In genomic region chr12:110338754-110339153, GRCh38 we compare ENCODE assay signal across 9 cellular contexts. TPM values are rescaled to one million over a fixed set of nuclear protein-coding genes. Genes with fewer than 3 reads are reported as not detected.
DNase-seq lines count a peak whose midpoint lies in the region; ATAC-seq and TF ChIP-seq lines count a peak whose summit lies in the region.
"Had no signal": no experiment of that assay in that cellular context is flagged by ENCODE, and none has a peak within 500 bp of the region (broad histone marks: within the 10 kb centered on the region; RNA-seq: fewer than 3 reads in every experiment).

No MANE protein-coding gene starts in this region.

- H3K9me2 ChIP-seq in SK-N-SH: no peaks in the 10 kb centered on the region

- H3K27me3 ChIP-seq in BE2C: no peaks in the 10 kb centered on the region
- H3K27me3 ChIP-seq in SK-N-SH (ENCODE audit: insufficient read depth): no peaks in the 10 kb centered on the region
- no peaks in the 10 kb centered on the region for H3K27me3 ChIP-seq in sigmoid colon

- TF ChIP-seq EP300 in SK-N-SH (IDR thresholded peaks at IDR 0.05; ENCODE audit: borderline replicate concordance in 1 of 2, low read depth in 1 of 2, low read length in 1 of 2): no peak
- no peak for TF ChIP-seq EP300 in sigmoid colon (IDR thresholded peaks at IDR 0.05)

- POLR2A ChIA-PET in SK-N-SH (lab: Yijun Ruan, JAX): no interaction called here

- H3K9me3 ChIP-seq in BE2C (no peaks in the 10 kb centered on the region), SK-N-SH (no peaks in the 10 kb centered on the region), sigmoid colon (no peaks in the 10 kb centered on the region)

- no peak overlapping the region for H3K9ac ChIP-seq in SK-N-SH

- H3K4me1 ChIP-seq in BE2C: no peaks in the 10 kb centered on the region
- 0 out of 4 replicates have a peak, but pooled peaks cover 0 to 7% of the 10 kb centered on the region in 2 experiments for H3K4me1 ChIP-seq in SK-N-SH (ENCODE audit: control insufficient read depth in 1 of 2, insufficient read depth in 2 of 2, low read depth in 1 of 2, low read length in 1 of 2)
- H3K4me1 ChIP-seq in sigmoid colon: peaks cover 0 to 10% (median 0%) of the 10 kb centered on the region in 4 donors

- peaks cover 10% of the 10 kb centered on the region for H3F3A ChIP-seq in SK-N-SH (replicated peaks; ENCODE audit: insufficient read depth)

- peaks cover 50% of the 10 kb centered on the region for H3K79me2 ChIP-seq in SK-N-SH (ENCODE audit: insufficient read depth)

- H3K36me3 ChIP-seq in BE2C (peaks cover 100% of the 10 kb centered on the region), SK-N-SH (replicated peaks in 1 of 2; ENCODE audit: control insufficient read depth in 1 of 2, insufficient read depth in 2 of 2, low read length in 1 of 2) (peaks cover 87 to 95% of the 10 kb centered on the region in 2 experiments), sigmoid colon (peaks cover 38 to 100% (median 83%) of the 10 kb centered on the region in 4 donors)

- no peak for ATAC-seq in HG03025 (IDR thresholded peaks at IDR 0.05; ENCODE audit: low FRiP score, unreplicated experiment)

- H3K4me3 ChIP-seq in BE2C (ENCODE audit: low read depth, low read length) (no peak overlapping the region), SK-N-SH (ENCODE audit: low read depth in 2 of 2, low read length in 1 of 2) (no peak overlapping the region), sigmoid colon (no peak overlapping the region)
- H3K4me3 ChIP-seq: smooth muscle cell had no signal

- peak; percentile 31 for DNase-seq in BE2C
- DNase-seq in SK-N-SH: peak; percentile 32
- peak; percentile 22 for DNase-seq in iPS-NIHi11 (ENCODE audit: low spot score)
- no peak for DNase-seq in HUDEP-2 (lab: John Stamatoyannopoulos, UW; ENCODE audit: unreplicated experiment in 76 of 76)
- DNase-seq in sigmoid colon: no peak
- DNase-seq in superior temporal gyrus (ENCODE audit: extremely low spot score): no peak

- H3K4me2 ChIP-seq in SK-N-SH: no peak overlapping the region
- H3K4me2 ChIP-seq: smooth muscle cell had no signal

- peak; percentile 29; the same call in 1 of the 2 replicates for TF ChIP-seq RAD21 in SK-N-SH (IDR thresholded peaks at IDR 0.05; ENCODE audit: low read length)

- intact Hi-C loops in sigmoid colon (cut with DNase I): no loop called here

- CTCF ChIA-PET in SK-N-SH (lab: Yijun Ruan, JAX): interaction anchor here (0.6 to 0.8 kb wide), 2 partner anchors 10 to 18 kb away, joined by 3 read pairs; no protein-coding TSS in a partner anchor

- 82% methylated on average over 3 of the region's 3 CpGs for WGBS in SK-N-SH (ENCODE audit: low lambda C conversion rate)
- WGBS in sigmoid colon, 2 donors: 72 to 79% methylated on average over 3 of the region's 3 CpGs

- TF ChIP-seq CTCF in BE2C (IDR thresholded peaks at IDR 0.05; ENCODE audit: low read depth, low read length): peak; percentile 28; the same call in 1 of the 2 replicates
- TF ChIP-seq CTCF in GM12874 (IDR thresholded peaks at IDR 0.05; ENCODE audit: insufficient read depth, low read depth, low read length): peak; percentile 21; the same call in 1 of the 2 replicates
- TF ChIP-seq CTCF in SK-N-SH (IDR thresholded peaks at IDR 0.05): peak; percentile 52
- TF ChIP-seq CTCF in sigmoid colon (IDR thresholded peaks at IDR 0.05): no peak

- no peak overlapping the region for H3K27ac ChIP-seq in SK-N-SH (ENCODE audit: low read depth in 2 of 2, low read length in 1 of 2)
- H3K27ac ChIP-seq in sigmoid colon: peak overlapping the region in 1 of 4 donors; percentile 33

- H4K20me1 ChIP-seq in SK-N-SH (ENCODE audit: insufficient read depth): no peaks in the 10 kb centered on the region

- no peak for TF ChIP-seq POLR2A in sigmoid colon (IDR thresholded peaks at IDR 0.05)

- no peak overlapping the region for H2AFZ ChIP-seq in SK-N-SH (ENCODE audit: low read depth)

TF ChIP-seq in SK-N-SH, 30 proteins besides CTCF, POLR2A, EP300 and RAD21:
- no peak for TF ChIP-seq JUND (IDR thresholded peaks at IDR 0.05)
- TF ChIP-seq NRF1 (IDR thresholded peaks at IDR 0.05; ENCODE audit: low read depth, low read length): no peak
- TF ChIP-seq SIN3A (IDR thresholded peaks at IDR 0.05; ENCODE audit: borderline replicate concordance, low read depth, low read length): no peak
- no peak for TF ChIP-seq YY1 (IDR thresholded peaks at IDR 0.05; ENCODE audit: low read depth)
- no peak for TF ChIP-seq RCOR1 (IDR thresholded peaks at IDR 0.05; ENCODE audit: low read length)
- TF ChIP-seq, protein P1, sequence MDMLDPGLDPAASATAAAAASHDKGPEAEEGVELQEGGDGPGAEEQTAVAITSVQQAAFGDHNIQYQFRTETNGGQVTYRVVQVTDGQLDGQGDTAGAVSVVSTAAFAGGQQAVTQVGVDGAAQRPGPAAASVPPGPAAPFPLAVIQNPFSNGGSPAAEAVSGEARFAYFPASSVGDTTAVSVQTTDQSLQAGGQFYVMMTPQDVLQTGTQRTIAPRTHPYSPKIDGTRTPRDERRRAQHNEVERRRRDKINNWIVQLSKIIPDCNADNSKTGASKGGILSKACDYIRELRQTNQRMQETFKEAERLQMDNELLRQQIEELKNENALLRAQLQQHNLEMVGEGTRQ (IDR thresholded peaks at IDR 0.05; ENCODE audit: borderline replicate concordance, low read depth, low read length): no peak
- TF ChIP-seq POLR2AphosphoS5 (IDR thresholded peaks at IDR 0.05; ENCODE audit: low read depth, low read length): no peak
- TF ChIP-seq EZH2phosphoT487 (IDR thresholded peaks at IDR 0.05; ENCODE audit: borderline replicate concordance, low read depth): no peak
- no peak for TF ChIP-seq SMC3 (IDR thresholded peaks at IDR 0.05; ENCODE audit: low read depth, low read length)
- TF ChIP-seq IRF3 (IDR thresholded peaks at IDR 0.05; ENCODE audit: low read depth, low read length): no peak
- no peak for TF ChIP-seq PBX3 (IDR thresholded peaks at IDR 0.05)

RNA-seq across cellular contexts. Expression of gene ATP2A2, which starts 57.7 kb away (rescaled TPM):
- polyA plus RNA-seq in BE2C (2012; ENCODE audit: insufficient read depth, insufficient read length, low read depth): 252 TPM
- polyA plus RNA-seq in SK-N-SH (2012; rRNA removed) (83.9 and 120 TPM in 2 replicates), sigmoid colon (100 to 1,000 TPM in 1 of 3 donors, 10 to 100 TPM in 2; 16.6 to 115 (median 16.8) TPM)
- polyA plus RNA-seq in SK-N-SH (2012; cell fraction: cytosol; rRNA removed): 87.4 and 103 TPM in 2 replicates
- polyA plus RNA-seq in SK-N-SH (2012; cell fraction: nucleus; rRNA removed): 150 and 219 TPM in 2 replicates
- total RNA-seq in sigmoid colon: 100 to 1,000 TPM in 2 of 4 donors, 10 to 100 TPM in 2; 79.5 to 121 (median 93.7) TPM

Comparison
In these comparisons a context has a peak if more than half of its experiments do, and no peak if none do; other contexts are left out.
1. DNase-seq: peak in BE2C (single experiment), SK-N-SH (single experiment) and iPS-NIHi11 (single experiment); none in HUDEP-2 (0 of 76), sigmoid colon (single experiment) and superior temporal gyrus (single experiment).
2. CTCF ChIP-seq: peak in BE2C (single experiment), GM12874 (single experiment) and SK-N-SH (single experiment); none in sigmoid colon (0 of 4).